In genomic region chr6:82013561-82014275, GRCh38 we compare ENCODE assay signal across 1 cellular context.
TF ChIP-seq lines count a peak whose summit lies in the region.

No MANE protein-coding gene starts in this region.

TF ChIP-seq in HCT116, 20 proteins besides CTCF, POLR2A, EP300 and RAD21 (continued from another document):
- no peak for TF ChIP-seq ZBTB33 (IDR thresholded peaks at IDR 0.05; ENCODE audit: extremely low read depth, insufficient replicate concordance, low read length)
- no peak for TF ChIP-seq POLR2AphosphoS5 (IDR thresholded peaks at IDR 0.05; ENCODE audit: low read depth, low read length)
- TF ChIP-seq FOSL1 (IDR thresholded peaks at IDR 0.05; ENCODE audit: low read depth): no peak
- TF ChIP-seq ZFX (IDR thresholded peaks at IDR 0.05): no peak
- no peak for TF ChIP-seq ELF1 (IDR thresholded peaks at IDR 0.05; ENCODE audit: borderline replicate concordance, low read depth)
TF ChIP-seq in HCT116: peak in this region for 0.
